7 cellular contexts compared by ENCODE assay signal in the genomic region with DNA sequence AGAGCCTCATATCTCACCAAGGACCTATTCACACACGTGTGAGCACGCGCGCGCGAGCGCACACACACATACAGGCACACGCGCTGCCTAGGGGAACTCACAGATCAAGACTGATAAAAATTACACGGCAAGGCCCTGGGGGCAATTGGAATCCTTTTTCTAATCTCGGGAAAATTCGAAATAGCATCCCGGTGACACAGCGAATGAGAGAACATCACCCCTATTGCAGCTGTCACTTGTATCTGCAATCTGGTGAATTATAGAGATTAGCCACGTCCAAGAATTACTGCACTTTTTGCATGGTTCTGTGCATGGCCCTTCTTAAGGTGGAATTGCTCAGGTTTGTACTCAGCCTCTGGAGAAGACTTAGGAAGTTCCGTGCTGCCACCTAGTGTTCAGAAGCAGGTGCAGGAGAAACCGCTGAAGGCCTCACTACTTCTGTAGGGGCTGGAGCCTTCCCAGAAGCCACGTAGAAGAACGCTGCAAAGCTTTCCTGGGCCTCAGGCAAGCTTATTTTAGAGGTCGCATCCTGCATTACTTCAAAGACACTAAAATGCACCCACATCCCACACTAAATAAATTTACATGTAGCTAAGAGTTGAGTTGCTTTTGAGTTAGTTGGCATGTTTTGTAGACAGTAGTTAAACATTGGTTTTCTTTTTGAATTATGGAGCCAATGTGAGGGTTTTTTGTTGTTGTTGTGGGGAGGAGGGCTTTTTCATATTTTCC.
DNase-seq lines count a peak whose midpoint lies in the region; ATAC-seq, FAIRE-seq and TF ChIP-seq lines count a peak whose summit lies in the region.

No MANE protein-coding gene starts in this region.

- H3K9me3 ChIP-seq in iPS DF 6.9 (ENCODE audit: control insufficient read depth, insufficient read depth, low read length) = no peaks in the 10 kb centered on the region
- H3K9me3 ChIP-seq in spleen = no peaks in the 10 kb centered on the region

- H3K4me1 Mint-ChIP-seq in brain = peaks cover 47% of the 10 kb centered on the region

- H3K36me3 ChIP-seq in iPS DF 6.9 (ENCODE audit: control insufficient read depth, insufficient read depth, low read length) (no peaks in the 10 kb centered on the region), spleen (no peaks in the 10 kb centered on the region)

- H3K9me3 Mint-ChIP-seq in brain = peaks cover 0 to 12% (median 0%) of the 10 kb centered on the region in 5 experiments

- H3K27me3 ChIP-seq in iPS DF 6.9 (ENCODE audit: control insufficient read depth, insufficient read depth, low read length) (no peaks in the 10 kb centered on the region), spleen (replicated peaks in 1 of 7) (no peaks in the 10 kb centered on the region)

- peak; percentile 77 for ATAC-seq in HG02973 (IDR thresholded peaks at IDR 0.05; ENCODE audit: unreplicated experiment)

- FAIRE-seq in GM12891 (lab: Jason Lieb, UNC) = peak; percentile 88

- no CpG with 5 or more reads among the region's 20 CpGs for WGBS in iPS DF 6.9 (ENCODE audit: insufficient coverage, insufficient read length)
- 56 to 62% (median 58%) methylated on average over 20 of the region's 20 CpGs for WGBS in spleen, 5 donors

- H3K4me3 ChIP-seq in iPS DF 6.9 (ENCODE audit: low read length) (no peak overlapping the region), spleen (no peak overlapping the region)

- peak overlapping the region in 4 of 5 experiments; percentile 58 to 96 (median 80) for H3K27ac Mint-ChIP-seq in brain

- no peak for TF ChIP-seq POLR2A in GM12891 (IDR thresholded peaks at IDR 0.05; ENCODE audit: low read depth, low read length)
- TF ChIP-seq POLR2A in spleen (IDR thresholded peaks at IDR 0.05) = no peak

- no peaks in the 10 kb centered on the region for H3K36me3 Mint-ChIP-seq in brain

- DNase-seq in GM12891 (ENCODE audit: insufficient read length, low spot score) (peak; percentile 32), NCI-H1694 treated with DMSO at 0.1 percent for 48 hours (lab: John Stamatoyannopoulos, UW) (peak; percentile 91), T-helper 2 cell (peak in 3 of 5 experiments; percentile 2 to 56 (median 7)), iPS DF 6.9 (ENCODE audit: low read depth, low spot score) (peak; percentile 95), spleen (no peak)

- peaks cover 3% of the 10 kb centered on the region for H3K27me3 Mint-ChIP-seq in brain

- TF ChIP-seq CTCF in brain (conservative IDR thresholded peaks at IDR 0.05) (peak; percentile 73 to 83), spleen (IDR thresholded peaks at IDR 0.05 in 8 of 11, conservative IDR thresholded peaks at IDR 0.05 in 3 of 11) (peak in 9 of 11 experiments; percentile 37 to 77 (median 65))

- intact Hi-C loops in spleen (cut with DNase I; ENCODE audit: low total_unique reads) = no loop called here

- H3K27ac ChIP-seq in iPS DF 6.9 (ENCODE audit: low read length) (no peak overlapping the region), spleen (no peak overlapping the region)

- H3K4me1 ChIP-seq in iPS DF 6.9 (ENCODE audit: control insufficient read depth, insufficient read depth, low read length) (peaks cover 3% of the 10 kb centered on the region; the same call in 1 of the 2 replicates), spleen (peaks cover 0 to 2% (median 0%) of the 10 kb centered on the region in 6 donors)

- H3K4me3 Mint-ChIP-seq in brain = peak overlapping the region in 2 of 5 experiments; percentile 5 to 37

TF ChIP-seq in GM12891, 5 proteins besides CTCF, POLR2A, EP300 and RAD21:
- no peak for TF ChIP-seq TAF1 (IDR thresholded peaks at IDR 0.05; ENCODE audit: low read depth, low read length)
- TF ChIP-seq POLR2AphosphoS5 (IDR thresholded peaks at IDR 0.05; ENCODE audit: low read depth, low read length) = no peak
- TF ChIP-seq POU2F2 (IDR thresholded peaks at IDR 0.05; ENCODE audit: low read depth, low read length) = no peak
- no peak for TF ChIP-seq SPI1 (IDR thresholded peaks at IDR 0.05; ENCODE audit: low read depth, low read length)
